In genomic region chr5:38673671-38674071, GRCh38 we compare ENCODE assay signal across 18 cellular contexts.
DNase-seq lines count a peak whose midpoint lies in the region; ATAC-seq, FAIRE-seq and TF ChIP-seq lines count a peak whose summit lies in the region.
"Had no signal": no experiment of that assay in that cellular context is flagged by ENCODE, and none has a peak within 500 bp of the region (broad histone marks: within the 10 kb centered on the region; RNA-seq: fewer than 3 reads in every experiment).

No MANE protein-coding gene starts in this region.

- no peaks in the 10 kb centered on the region for H3K27me3 ChIP-seq in esophagus muscularis mucosa
- H3K27me3 ChIP-seq: MG63 had no signal

- peaks cover 28% of the 10 kb centered on the region for H3K27me3 Mint-ChIP-seq in osteocyte (ENCODE audit: unreplicated experiment)
- H3K27me3 Mint-ChIP-seq: activated CD8-positive, alpha-beta memory T cell treated with anti-CD3 and anti-CD28 coated beads, Interleukin-2, amount 10 ng/mL, durations not matched to agents 7 days and 5 days had no signal

- TF ChIP-seq EP300 in esophagus muscularis mucosa (IDR thresholded peaks at IDR 0.05), result no peak

- no peak overlapping the region for H3K27ac ChIP-seq in esophagus muscularis mucosa (replicated peaks in 1 of 4)

- H3K36me3 ChIP-seq in esophagus muscularis mucosa, result no peaks in the 10 kb centered on the region
- H3K36me3 ChIP-seq: MG63 had no signal

- H3K4me1 Mint-ChIP-seq in osteocyte (ENCODE audit: unreplicated experiment), result peaks cover 17% of the 10 kb centered on the region
- H3K4me1 Mint-ChIP-seq: activated CD8-positive, alpha-beta memory T cell treated with anti-CD3 and anti-CD28 coated beads, Interleukin-2, amount 10 ng/mL, durations not matched to agents 7 days and 5 days had no signal

- no peak for DNase-seq in Right ventricle myocardium superior
- DNase-seq in cardiac septum (ENCODE audit: low spot score), result no peak
- DNase-seq in HTR-8/SVneo (ENCODE audit: insufficient read length, low spot score), result no peak
- peak; percentile 41 for DNase-seq in choroid plexus epithelial cell (ENCODE audit: low read depth)
- DNase-seq in osteocyte (ENCODE audit: extremely low spot score, unreplicated experiment), result peak; percentile 40
- DNase-seq in stimulated activated naive CD4-positive, alpha-beta T cell treated with Interleukin-2 at 50 U/mL for 16 hours (lab: John Stamatoyannopoulos, UW), result no peak
- DNase-seq in esophagus muscularis mucosa (ENCODE audit: extremely low spot score), result no peak
- DNase-seq: activated CD8-positive, alpha-beta memory T cell treated with anti-CD3 and anti-CD28 coated beads, Interleukin-2, amount 10 ng/mL, durations not matched to agents 7 days and 5 days; foreskin melanocyte; MG63; RPMI8226; stimulated activated CD4-positive, alpha-beta T cell treated with anti-CD3 and anti-CD28 coated beads, Interleukin-4, amount 100 ng/mL, for 4 hours; stimulated activated naive CD8-positive, alpha-beta T cell treated with anti-CD3 and anti-CD28 coated beads, Interleukin-15, Interleukin-2, amounts not matched to agents 100 U/mL and 50 U/mL, for 24 hours had no signal

- WGBS in esophagus muscularis mucosa, result 95% methylated on average over 6 of the region's 6 CpGs

- H3K9me3 ChIP-seq in esophagus muscularis mucosa, result no peaks in the 10 kb centered on the region
- H3K9me3 ChIP-seq: MG63 had no signal

- no peak overlapping the region for H3K27ac Mint-ChIP-seq in osteocyte (ENCODE audit: unreplicated experiment)
- H3K27ac Mint-ChIP-seq: activated CD8-positive, alpha-beta memory T cell treated with anti-CD3 and anti-CD28 coated beads, Interleukin-2, amount 10 ng/mL, durations not matched to agents 7 days and 5 days; activated naive CD4-positive, alpha-beta T cell treated with anti-CD3 and anti-CD28 coated beads, Interleukin-2, amount 50 U/mL, for 72 hours had no signal

- H3K4me3 ChIP-seq in choroid plexus epithelial cell (ENCODE audit: low read depth, low read length), result no peak overlapping the region
- no peak overlapping the region for H3K4me3 ChIP-seq in esophagus muscularis mucosa
- H3K4me3 ChIP-seq: MG63 had no signal

- no peaks in the 10 kb centered on the region for H3K4me1 ChIP-seq in esophagus muscularis mucosa

- intact Hi-C loops in Right ventricle myocardium superior (cut with DNase I) (loop anchor here (5.0 kb wide), 1 partner anchor 134 kb away; no protein-coding TSS in a partner anchor), cardiac septum (cut with DNase I) (loop anchor here (5.0 kb wide), 1 partner anchor 134 kb away; no protein-coding TSS in a partner anchor), esophagus muscularis mucosa (cut with DNase I) (no loop called here)

- ATAC-seq in Right ventricle myocardium superior (ENCODE audit: poor library complexity) (peak; percentile 34), HG02970 (IDR thresholded peaks at IDR 0.05; ENCODE audit: low FRiP score, unreplicated experiment) (no peak)
- ATAC-seq: activated CD8-positive, alpha-beta memory T cell treated with anti-CD3 and anti-CD28 coated beads, Interleukin-2, amount 10 ng/mL, durations not matched to agents 7 days and 5 days; activated naive CD4-positive, alpha-beta T cell treated with anti-CD3 and anti-CD28 coated beads, Interleukin-2, amount 50 U/mL, for 72 hours; stimulated activated naive CD8-positive, alpha-beta T cell treated with anti-CD3 and anti-CD28 coated beads, Interleukin-15, Interleukin-2, amounts not matched to agents 100 U/mL and 50 U/mL, for 24 hours had no signal

- no peaks in the 10 kb centered on the region for H3K36me3 Mint-ChIP-seq in osteocyte (ENCODE audit: unreplicated experiment)
- H3K36me3 Mint-ChIP-seq: activated CD8-positive, alpha-beta memory T cell treated with anti-CD3 and anti-CD28 coated beads, Interleukin-2, amount 10 ng/mL, durations not matched to agents 7 days and 5 days; activated naive CD4-positive, alpha-beta T cell treated with anti-CD3 and anti-CD28 coated beads, Interleukin-2, amount 50 U/mL, for 72 hours had no signal

- H3K9me3 Mint-ChIP-seq in osteocyte (ENCODE audit: unreplicated experiment), result no peaks in the 10 kb centered on the region

- peak; percentile 91 for FAIRE-seq in HTR-8/SVneo (lab: Jason Lieb, UNC)
- FAIRE-seq: colon, islet of Langerhans, TTC549 had no signal

- TF ChIP-seq POLR2A in esophagus muscularis mucosa (IDR thresholded peaks at IDR 0.05; ENCODE audit: low read depth), result no peak

- no peak overlapping the region for H3K4me3 Mint-ChIP-seq in osteocyte (ENCODE audit: unreplicated experiment)
- H3K4me3 Mint-ChIP-seq: activated CD8-positive, alpha-beta memory T cell treated with anti-CD3 and anti-CD28 coated beads, Interleukin-2, amount 10 ng/mL, durations not matched to agents 7 days and 5 days had no signal

- peak; percentile 38 for TF ChIP-seq CTCF in choroid plexus epithelial cell (conservative IDR thresholded peaks at IDR 0.05; ENCODE audit: low read depth, low read length)
- no peak for TF ChIP-seq CTCF in osteocyte (IDR thresholded peaks at IDR 0.05)
- peak in 1 of 3 experiments; percentile 15 for TF ChIP-seq CTCF in esophagus muscularis mucosa (IDR thresholded peaks at IDR 0.05)

Comparison
In these comparisons a context has a peak if more than half of its experiments do, and no peak if none do; other contexts are left out.
1. DNase-seq: peak in choroid plexus epithelial cell (single experiment) and osteocyte (single experiment); none in Right ventricle myocardium superior (single experiment), cardiac septum (single experiment), HTR-8/SVneo (single experiment), stimulated activated naive CD4-positive, alpha-beta T cell treated with Interleukin-2 at 50 U/mL for 16 hours (single experiment) and esophagus muscularis mucosa (single experiment).